14 cellular contexts compared by ENCODE assay signal in genomic region chr1:156079762-156080597, GRCh38. TPM values are rescaled to one million over a fixed set of nuclear protein-coding genes. Genes with fewer than 3 reads are reported as not detected.
DNase-seq lines count a peak whose midpoint lies in the region; ATAC-seq and TF ChIP-seq lines count a peak whose summit lies in the region.
"Had no signal": no experiment of that assay in that cellular context is flagged by ENCODE, and none has a peak within 500 bp of the region (broad histone marks: within the 10 kb centered on the region; RNA-seq: fewer than 3 reads in every experiment).

No MANE protein-coding gene starts in this region.

- no peak for DNase-seq in activated naive CD4-positive, alpha-beta T cell treated with anti-CD3 and anti-CD28 coated beads, Interleukin-2, amount 50 U/mL, for 72 hours (ENCODE audit: low spot score in 2 of 2)
- DNase-seq in WTC11 (ENCODE audit: low spot score) (peak; percentile 48), skeletal muscle cell (ENCODE audit: low read depth) (no peak), NCI-H446 treated with DMSO at 0.1 percent for 48 hours (lab: John Stamatoyannopoulos, UW) (no peak), NCI-H345 (lab: John Stamatoyannopoulos, UW) (no peak), left colon (no peak)
- DNase-seq: activated T-cell treated with anti-CD3 and anti-CD28 coated beads, Interleukin-2, amount 50 U/mL, for 1 hour; GOT3; NCI-H524; spleen; upper lobe of right lung had no signal

- H3K4me3 ChIP-seq in iPS-11a (ENCODE audit: low read depth, low read length) (peak overlapping the region; percentile 94), skeletal muscle cell (ENCODE audit: low read depth, low read length) (peak overlapping the region; percentile 85)
- H3K4me3 ChIP-seq: ascending aorta, upper lobe of right lung had no signal

- H3K4me3 Mint-ChIP-seq in activated naive CD4-positive, alpha-beta T cell treated with anti-CD3 and anti-CD28 coated beads, Interleukin-2, amount 50 U/mL, for 24 hours = peak overlapping the region; percentile 43
- H3K4me3 Mint-ChIP-seq in WTC11 = peak overlapping the region; percentile 96

- no peaks in the 10 kb centered on the region for H3K36me3 Mint-ChIP-seq in activated naive CD4-positive, alpha-beta T cell treated with anti-CD3 and anti-CD28 coated beads, Interleukin-2, amount 50 U/mL, for 24 hours
- no peaks in the 10 kb centered on the region for H3K36me3 Mint-ChIP-seq in activated naive CD4-positive, alpha-beta T cell treated with anti-CD3 and anti-CD28 coated beads, Interleukin-2, amount 50 U/mL, for 72 hours
- H3K36me3 Mint-ChIP-seq in WTC11 = peaks cover 8% of the 10 kb centered on the region

- no peaks in the 10 kb centered on the region for H3K9me3 Mint-ChIP-seq in activated naive CD4-positive, alpha-beta T cell treated with anti-CD3 and anti-CD28 coated beads, Interleukin-2, amount 50 U/mL, for 24 hours
- H3K9me3 Mint-ChIP-seq in activated naive CD4-positive, alpha-beta T cell treated with anti-CD3 and anti-CD28 coated beads, Interleukin-2, amount 50 U/mL, for 72 hours = no peaks in the 10 kb centered on the region
- H3K9me3 Mint-ChIP-seq in WTC11 = no peaks in the 10 kb centered on the region

- no peak for TF ChIP-seq CTCF in WTC11 (IDR thresholded peaks at IDR 0.05)

- POLR2A ChIA-PET in WTC11 (lab: Charles Lee) = interaction anchor here (0.7 kb wide), 2 partner anchors 27 to 145 kb away, joined by 3 read pairs; partner anchors contain the start of gene UBQLN4

- ATAC-seq in activated naive CD4-positive, alpha-beta T cell treated with anti-CD3 and anti-CD28 coated beads, Interleukin-2, amount 50 U/mL, for 72 hours = no peak
- ATAC-seq in WTC11 (no peak), left colon (no peak)
- ATAC-seq: upper lobe of right lung had no signal

- peaks cover 3% of the 10 kb centered on the region for H3K27me3 Mint-ChIP-seq in activated naive CD4-positive, alpha-beta T cell treated with anti-CD3 and anti-CD28 coated beads, Interleukin-2, amount 50 U/mL, for 24 hours
- no peaks in the 10 kb centered on the region for H3K27me3 Mint-ChIP-seq in WTC11 (ENCODE audit: low read depth)

- CTCF ChIA-PET in WTC11 (lab: Charles Lee) = interaction anchor here (0.7 to 1.1 kb wide), 4 partner anchors 14 to 54 kb away, joined by 3 to 6 read pairs (median 4); no protein-coding TSS in a partner anchor

- intact Hi-C loops in left colon (cut with DNase I, micrococcal nuclease) = no loop called here

- H3K4me1 Mint-ChIP-seq in activated naive CD4-positive, alpha-beta T cell treated with anti-CD3 and anti-CD28 coated beads, Interleukin-2, amount 50 U/mL, for 24 hours = peaks cover 15% of the 10 kb centered on the region
- H3K4me1 Mint-ChIP-seq in WTC11 = peaks cover 70% of the 10 kb centered on the region

- peak overlapping the region; percentile 42 for H3K27ac Mint-ChIP-seq in activated naive CD4-positive, alpha-beta T cell treated with anti-CD3 and anti-CD28 coated beads, Interleukin-2, amount 50 U/mL, for 24 hours
- H3K27ac Mint-ChIP-seq in activated naive CD4-positive, alpha-beta T cell treated with anti-CD3 and anti-CD28 coated beads, Interleukin-2, amount 50 U/mL, for 72 hours = no peak overlapping the region
- 0 out of 2 replicates have a peak overlapping the region, but pooled peaks have one; percentile 48 for H3K27ac Mint-ChIP-seq in WTC11

TF ChIP-seq in WTC11, 78 proteins besides CTCF, POLR2A, EP300 and RAD21:
- no peak for TF ChIP-seq RORB (CRISPR knock-in tag; IDR thresholded peaks at IDR 0.05)
- no peak for TF ChIP-seq ZNF396 (CRISPR knock-in tag; IDR thresholded peaks at IDR 0.05; ENCODE audit: borderline replicate concordance)
- TF ChIP-seq NR3C1 (CRISPR knock-in tag; conservative IDR thresholded peaks at IDR 0.05; ENCODE audit: low read depth) = no peak
- no peak for TF ChIP-seq E2F5 (CRISPR knock-in tag; IDR thresholded peaks at IDR 0.05)
- TF ChIP-seq SOX15 (CRISPR knock-in tag; IDR thresholded peaks at IDR 0.05) = no peak
- no peak for TF ChIP-seq TEAD4 (CRISPR knock-in tag; IDR thresholded peaks at IDR 0.05)
- TF ChIP-seq ZNF281 (CRISPR knock-in tag; IDR thresholded peaks at IDR 0.05) = no peak
- TF ChIP-seq GRHL2 (CRISPR knock-in tag; IDR thresholded peaks at IDR 0.05; ENCODE audit: insufficient replicate concordance, severe bottlenecking) = no peak
- TF ChIP-seq JAZF1 (CRISPR knock-in tag; IDR thresholded peaks at IDR 0.05) = no peak
TF ChIP-seq in WTC11: peak in this region for 0.

RNA-seq across cellular contexts. Expression of gene MEX3A, which starts 2.3 kb away (rescaled TPM):
- total RNA-seq in activated naive CD4-positive, alpha-beta T cell treated with anti-CD3 and anti-CD28 coated beads, Interleukin-2, amount 50 U/mL, for 72 hours = under 1 TPM; 0.16 to 0.49 TPM
- 66.3 to 79.1 TPM (median 70.6 TPM) in 3 replicates for total RNA-seq in WTC11 (2021)
- total RNA-seq in left colon = 1 to 10 TPM in 1 of 2 donors, under 1 TPM in 1; 0.78 to 1.1 TPM

RNA-seq across cellular contexts. Expression of gene RAB25, which starts 19.0 kb away (rescaled TPM):
- under 1 TPM; 0.36 to 0.89 TPM for total RNA-seq in activated naive CD4-positive, alpha-beta T cell treated with anti-CD3 and anti-CD28 coated beads, Interleukin-2, amount 50 U/mL, for 72 hours
- 61.9 to 82.8 TPM (median 82.5 TPM) in 3 replicates for total RNA-seq in WTC11 (2021)
- 100 to 1,000 TPM; 203 to 231 TPM for total RNA-seq in left colon
- total RNA-seq: ascending aorta had no signal

RNA-seq across cellular contexts. Expression of gene LAMTOR2, which starts 25.4 kb away (rescaled TPM):
- 10 to 100 TPM; 36.0 to 51.7 TPM for total RNA-seq in activated naive CD4-positive, alpha-beta T cell treated with anti-CD3 and anti-CD28 coated beads, Interleukin-2, amount 50 U/mL, for 72 hours
- 62.4 to 75.7 TPM (median 73.8 TPM) in 3 replicates for total RNA-seq in WTC11 (2021)
- total RNA-seq in left colon = 10 to 100 TPM; 70.6 to 72.7 TPM

RNA-seq across cellular contexts. Expression of gene UBQLN4, which starts 26.4 kb away (rescaled TPM):
- total RNA-seq in activated naive CD4-positive, alpha-beta T cell treated with anti-CD3 and anti-CD28 coated beads, Interleukin-2, amount 50 U/mL, for 72 hours = 10 to 100 TPM; 31.3 to 32.2 TPM
- total RNA-seq in WTC11 (2021) = 35.0 to 37.3 TPM (median 36.3 TPM) in 3 replicates
- 10 to 100 TPM; 21.7 to 26.7 TPM for total RNA-seq in left colon

RNA-seq across cellular contexts. Expression of gene LMNA, which starts 34.5 kb away (rescaled TPM):
- 100 to 1,000 TPM; 116 to 147 TPM for total RNA-seq in activated naive CD4-positive, alpha-beta T cell treated with anti-CD3 and anti-CD28 coated beads, Interleukin-2, amount 50 U/mL, for 72 hours
- 40.7 to 68.8 TPM (median 46.2 TPM) in 3 replicates for total RNA-seq in WTC11 (2021)
- total RNA-seq in left colon = 100 to 1,000 TPM; 335 to 478 TPM

Comparison
In these comparisons a context has a peak if more than half of its experiments do, and no peak if none do; other contexts are left out.
1. H3K27ac Mint-ChIP-seq: peak in activated naive CD4-positive, alpha-beta T cell treated with anti-CD3 and anti-CD28 coated beads, Interleukin-2, amount 50 U/mL, for 24 hours (single experiment) and WTC11 (single experiment); none in activated naive CD4-positive, alpha-beta T cell treated with anti-CD3 and anti-CD28 coated beads, Interleukin-2, amount 50 U/mL, for 72 hours (0 of 2).
2. RNA of gene MEX3A, which starts 2.3 kb away (total RNA-seq): 66.3 to 79.1 TPM in WTC11; 0.78 to 1.1 TPM in left colon and 0.16 to 0.49 TPM in activated naive CD4-positive, alpha-beta T cell treated with anti-CD3 and anti-CD28 coated beads, Interleukin-2, amount 50 U/mL, for 72 hours; every median in the first group is over 10 times any median in the second.
3. RNA of gene RAB25, which starts 19.0 kb away (total RNA-seq): 203 to 231 TPM in left colon and 61.9 to 82.8 TPM in WTC11; 0.36 to 0.89 TPM in activated naive CD4-positive, alpha-beta T cell treated with anti-CD3 and anti-CD28 coated beads, Interleukin-2, amount 50 U/mL, for 72 hours; every median in the first group is over 10 times any median in the second.